21 cellular contexts compared by ENCODE assay signal in the genomic region with DNA sequence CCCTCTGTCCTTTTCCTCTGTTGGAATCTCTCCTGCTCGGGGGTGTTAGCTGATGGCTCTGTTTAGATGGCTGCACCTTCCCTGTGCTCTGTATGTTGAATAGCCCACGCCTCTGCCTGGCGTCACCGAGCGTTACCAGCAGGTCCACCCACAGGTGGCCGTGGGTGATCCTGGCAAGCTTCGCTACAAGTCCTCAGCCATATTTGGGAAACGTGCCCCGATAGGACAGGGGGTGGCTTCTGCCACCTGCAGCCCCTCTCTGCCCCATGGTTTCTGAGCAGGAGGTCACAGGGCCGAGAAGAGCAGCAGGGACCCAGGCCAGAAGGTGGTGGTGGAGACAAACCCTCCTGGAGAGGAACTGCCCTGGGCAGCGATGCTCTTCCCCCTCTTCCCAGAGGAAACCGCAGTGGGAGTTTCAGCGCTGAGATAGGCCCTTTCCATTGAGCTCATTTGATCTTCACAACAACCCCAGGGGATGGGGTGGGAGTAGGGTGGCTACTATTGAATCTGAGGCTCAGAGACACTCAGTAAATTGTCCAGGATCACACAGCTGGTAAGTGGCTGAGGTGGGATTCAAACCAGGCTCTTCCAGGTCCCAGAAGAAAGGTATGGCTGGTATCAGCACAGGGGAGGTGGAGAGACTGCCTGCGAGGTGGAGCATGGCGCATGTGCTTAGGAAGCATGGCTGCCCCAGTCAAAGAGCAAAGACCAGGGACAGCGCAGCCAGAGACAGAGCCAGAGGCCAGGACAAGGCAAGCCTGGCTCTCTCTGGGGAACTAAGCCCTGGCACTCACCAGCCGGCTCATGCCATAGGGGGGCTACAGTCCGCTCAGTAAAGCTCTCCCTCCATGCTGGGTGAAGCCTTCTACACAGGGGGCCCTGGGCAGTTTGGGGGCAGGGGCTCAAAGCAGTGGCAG. TPM values are rescaled to one million over a fixed set of nuclear protein-coding genes. Genes with fewer than 3 reads are reported as not detected.
DNase-seq lines count a peak whose midpoint lies in the region; ATAC-seq and TF ChIP-seq lines count a peak whose summit lies in the region.
"Had no signal": no experiment of that assay in that cellular context is flagged by ENCODE, and none has a peak within 500 bp of the region (broad histone marks: within the 10 kb centered on the region; RNA-seq: fewer than 3 reads in every experiment).

No MANE protein-coding gene starts in this region.

- no peaks in the 10 kb centered on the region for H3K4me1 ChIP-seq in vagina
- H3K4me1 ChIP-seq: BE2C, HAP-1 had no signal

- H3K4me3 ChIP-seq in vagina: no peak overlapping the region
- H3K4me3 ChIP-seq: HAP-1 had no signal

- no peaks in the 10 kb centered on the region for H3K27me3 ChIP-seq in vagina
- H3K27me3 ChIP-seq: BE2C had no signal

- CTCF ChIA-PET in activated CD8-positive, alpha-beta memory T cell treated with anti-CD3 and anti-CD28 coated beads, Interleukin-2, amount 10 ng/mL, durations not matched to agents 7 days and 5 days (lab: Charles Lee): no interaction called here

- no peak for TF ChIP-seq POLR2A in vagina (IDR thresholded peaks at IDR 0.05)

- H3K4me1 Mint-ChIP-seq in activated CD8-positive, alpha-beta memory T cell treated with anti-CD3 and anti-CD28 coated beads, Interleukin-2, amount 10 ng/mL, durations not matched to agents 7 days and 5 days: no peaks in the 10 kb centered on the region
- H3K4me1 Mint-ChIP-seq in osteocyte (ENCODE audit: unreplicated experiment): no peaks in the 10 kb centered on the region

- no peaks in the 10 kb centered on the region for H3K36me3 ChIP-seq in vagina
- H3K36me3 ChIP-seq: BE2C, HAP-1 had no signal

- intact Hi-C loops in left colon (cut with DNase I, micrococcal nuclease): no loop called here
- intact Hi-C loops in vagina (cut with DNase I): no loop called here

- no peaks in the 10 kb centered on the region for H3K36me3 Mint-ChIP-seq in activated CD8-positive, alpha-beta memory T cell treated with anti-CD3 and anti-CD28 coated beads, Interleukin-2, amount 10 ng/mL, durations not matched to agents 7 days and 5 days
- H3K36me3 Mint-ChIP-seq in osteocyte (ENCODE audit: unreplicated experiment): no peaks in the 10 kb centered on the region

- no peak overlapping the region for H3K27ac ChIP-seq in vagina
- H3K27ac ChIP-seq: 22Rv1 had no signal

- H3K9me3 ChIP-seq in vagina: no peaks in the 10 kb centered on the region
- H3K9me3 ChIP-seq: BE2C had no signal

- no peak overlapping the region for H3K27ac Mint-ChIP-seq in activated CD8-positive, alpha-beta memory T cell treated with anti-CD3 and anti-CD28 coated beads, Interleukin-2, amount 10 ng/mL, durations not matched to agents 7 days and 5 days
- no peak overlapping the region for H3K27ac Mint-ChIP-seq in osteocyte (ENCODE audit: unreplicated experiment)
- H3K27ac Mint-ChIP-seq: CD4-positive, alpha-beta T cell had no signal

- TF ChIP-seq CTCF in osteocyte (IDR thresholded peaks at IDR 0.05) (no peak), vagina (IDR thresholded peaks at IDR 0.05) (no peak)

- peak; percentile 21 for DNase-seq in activated CD8-positive, alpha-beta memory T cell treated with anti-CD3 and anti-CD28 coated beads, Interleukin-2, amount 10 ng/mL, durations not matched to agents 7 days and 5 days
- DNase-seq in activated CD8-positive, alpha-beta memory T cell treated with anti-CD3 and anti-CD28 coated beads, Interleukin-2, amount 50 U/mL, for 48 hours: no peak
- DNase-seq in left colon (no peak), osteocyte (ENCODE audit: extremely low spot score, unreplicated experiment) (peak; percentile 77), vagina (ENCODE audit: extremely low spot score in 2 of 2) (peak; percentile 64 to 85), NOMO-1 treated with DMSO at 0.1 percent for 48 hours (lab: John Stamatoyannopoulos, UW; ENCODE audit: unreplicated experiment) (no peak)
- no peak for DNase-seq in activated effector memory CD4-positive, alpha-beta T cell treated with Interleukin-2 at 50 U/mL for 16 hours
- DNase-seq: BE2C; CD4-positive, alpha-beta T cell; KBM-7; NCI-H1436 treated with DMSO at 0.1 percent for 48 hours; NCI-H2029 treated with DMSO at 0.1 percent for 48 hours; NCI-H2171 treated with DMSO at 0.1 percent for 48 hours; NCI-H446 treated with DMSO at 0.1 percent for 48 hours; NK-92 treated with Interleukin-12 subunit alpha and Interleukin-12 subunit beta, amount 100 ng/mL, for 24 hours; OCI-M1; RPMI8226; SIG-M5 had no signal

- H3K27me3 Mint-ChIP-seq in activated CD8-positive, alpha-beta memory T cell treated with anti-CD3 and anti-CD28 coated beads, Interleukin-2, amount 10 ng/mL, durations not matched to agents 7 days and 5 days: peaks cover 6% of the 10 kb centered on the region
- H3K27me3 Mint-ChIP-seq in osteocyte (ENCODE audit: unreplicated experiment): no peaks in the 10 kb centered on the region
- H3K27me3 Mint-ChIP-seq: CD4-positive, alpha-beta T cell had no signal

- no peak overlapping the region for H3K4me3 Mint-ChIP-seq in activated CD8-positive, alpha-beta memory T cell treated with anti-CD3 and anti-CD28 coated beads, Interleukin-2, amount 10 ng/mL, durations not matched to agents 7 days and 5 days
- no peak overlapping the region for H3K4me3 Mint-ChIP-seq in osteocyte (ENCODE audit: unreplicated experiment)
- H3K4me3 Mint-ChIP-seq: CD4-positive, alpha-beta T cell had no signal

- H3K9me3 Mint-ChIP-seq in activated CD8-positive, alpha-beta memory T cell treated with anti-CD3 and anti-CD28 coated beads, Interleukin-2, amount 10 ng/mL, durations not matched to agents 7 days and 5 days (ENCODE audit: low read depth): no peaks in the 10 kb centered on the region
- peaks cover 7% of the 10 kb centered on the region for H3K9me3 Mint-ChIP-seq in osteocyte (ENCODE audit: unreplicated experiment)
- H3K9me3 Mint-ChIP-seq: CD4-positive, alpha-beta T cell had no signal

- ATAC-seq in activated CD8-positive, alpha-beta memory T cell treated with anti-CD3 and anti-CD28 coated beads, Interleukin-2, amount 10 ng/mL, durations not matched to agents 7 days and 5 days: no peak
- ATAC-seq in left colon (peak; percentile 9), HG03039 (IDR thresholded peaks at IDR 0.05; ENCODE audit: unreplicated experiment) (no peak)

RNA-seq across cellular contexts. Expression of a gene that starts 15.0 kb away (rescaled TPM):
- total RNA-seq in activated CD8-positive, alpha-beta memory T cell treated with anti-CD3 and anti-CD28 coated beads, Interleukin-2, amount 10 ng/mL, durations not matched to agents 7 days and 5 days: not detected
- total RNA-seq in left colon (10 to 100 TPM; 34.4 to 41.4 TPM), osteocyte (0.26 and 0.27 TPM in 2 replicates), vagina (4.9 TPM)
- total RNA-seq: CD4-positive, alpha-beta T cell had no signal

RNA-seq across cellular contexts. Expression of a gene that starts 34.5 kb away (rescaled TPM):
- total RNA-seq in activated CD8-positive, alpha-beta memory T cell treated with anti-CD3 and anti-CD28 coated beads, Interleukin-2, amount 10 ng/mL, durations not matched to agents 7 days and 5 days: not detected
- not detected for total RNA-seq in left colon
- total RNA-seq in osteocyte: not detected in 2 replicates
- not detected for total RNA-seq in vagina
- total RNA-seq: CD4-positive, alpha-beta T cell had no signal

Comparison
In these comparisons a context has a peak if more than half of its experiments do, and no peak if none do; other contexts are left out.
1. DNase-seq: peak in activated CD8-positive, alpha-beta memory T cell treated with anti-CD3 and anti-CD28 coated beads, Interleukin-2, amount 10 ng/mL, durations not matched to agents 7 days and 5 days (single experiment), osteocyte (single experiment) and vagina (2 of 2); none in activated CD8-positive, alpha-beta memory T cell treated with anti-CD3 and anti-CD28 coated beads, Interleukin-2, amount 50 U/mL, for 48 hours (single experiment), left colon (0 of 2), activated effector memory CD4-positive, alpha-beta T cell treated with Interleukin-2 at 50 U/mL for 16 hours (single experiment) and NOMO-1 treated with DMSO at 0.1 percent for 48 hours (single experiment).